Comparison of ENCODE assay signal across 10 cellular contexts in the genomic region with DNA sequence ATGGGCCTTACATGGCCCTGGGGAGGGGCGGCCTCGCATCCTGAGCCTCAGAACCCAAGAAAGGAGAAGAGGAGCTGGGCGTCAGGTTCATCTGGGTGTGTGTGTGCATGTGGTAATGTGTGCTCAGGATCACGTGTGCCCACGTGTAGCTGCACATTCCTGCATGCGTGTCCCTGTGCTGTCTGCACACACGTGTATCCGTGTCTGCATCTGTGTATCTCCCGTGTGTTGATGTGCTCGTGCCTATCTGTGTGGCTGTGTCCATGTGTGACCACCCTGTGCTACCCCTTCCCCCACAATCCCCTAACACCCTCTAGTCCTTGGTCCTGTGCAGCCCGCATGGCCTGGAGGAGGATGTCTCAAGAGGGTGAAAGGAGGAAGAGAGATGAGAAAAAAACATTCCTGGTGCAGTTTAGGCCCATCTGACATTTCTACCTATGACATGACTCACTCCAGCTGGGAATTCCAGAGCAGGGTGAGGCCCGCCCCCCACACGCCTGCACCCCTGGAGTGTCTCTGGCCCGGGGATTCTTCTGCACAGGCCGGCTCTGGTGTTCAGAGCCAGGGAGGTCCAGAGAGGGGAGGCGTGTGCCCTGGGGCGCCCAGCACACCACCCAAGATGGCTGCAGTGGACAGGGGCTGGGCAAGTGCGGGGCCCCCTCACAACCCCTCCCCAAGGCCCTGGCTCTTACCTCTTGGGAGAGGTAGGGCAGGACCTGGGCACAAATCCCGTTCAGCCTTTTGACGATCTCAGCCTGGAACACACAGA. TPM values are rescaled to one million over a fixed set of nuclear protein-coding genes. Genes with fewer than 3 reads are reported as not detected.
DNase-seq lines count a peak whose midpoint lies in the region; ATAC-seq and TF ChIP-seq lines count a peak whose summit lies in the region.
"Had no signal": no experiment of that assay in that cellular context is flagged by ENCODE, and none has a peak within 500 bp of the region (broad histone marks: within the 10 kb centered on the region; RNA-seq: fewer than 3 reads in every experiment).

No MANE protein-coding gene starts in this region.

- POLR2A ChIA-PET in HEK293 (lab: Yijun Ruan, JAX), result interaction anchor here (0.7 to 4.4 kb wide), 6 partner anchors 14 to 105 kb away, joined by 3 to 36 read pairs (median 6); no protein-coding TSS in a partner anchor
- POLR2A ChIA-PET in naive thymus-derived CD8-positive, alpha-beta T cell (lab: Charles Lee), result interaction anchor here (0.6 to 15.8 kb wide), 11 partner anchors 6 to 123 kb away, joined by 3 to 519 read pairs (median 4); a partner anchor contains a TSS

- H3K4me1 ChIP-seq in HEK293 (ENCODE audit: control insufficient read depth, insufficient read depth, low read length) (peaks cover 20% of the 10 kb centered on the region), breast epithelium (peaks cover 11 to 44% of the 10 kb centered on the region in 2 donors)

- CTCF ChIA-PET in HEK293 (lab: Yijun Ruan, JAX), result interaction anchor here (0.9 to 1.6 kb wide), 3 partner anchors 19 to 105 kb away, joined by 3 to 6 read pairs (median 4); no protein-coding TSS in a partner anchor

- peak overlapping the region; percentile 40 to 93 (median 80) for H3K27ac Mint-ChIP-seq in naive thymus-derived CD8-positive, alpha-beta T cell

- no peak for ATAC-seq in naive thymus-derived CD8-positive, alpha-beta T cell
- ATAC-seq in HG02571 (IDR thresholded peaks at IDR 0.05; ENCODE audit: unreplicated experiment), result no peak
- no peak for ATAC-seq in GM18498 (IDR thresholded peaks at IDR 0.05; ENCODE audit: unreplicated experiment)

- H3K9me3 Mint-ChIP-seq in naive thymus-derived CD8-positive, alpha-beta T cell, result no peaks in the 10 kb centered on the region

- H3K36me3 ChIP-seq in HEK293 (ENCODE audit: control insufficient read depth in 2 of 2, insufficient read depth in 1 of 2, low read length in 2 of 2), result peaks cover 8 to 62% of the 10 kb centered on the region in 2 experiments
- H3K36me3 ChIP-seq in breast epithelium, result no peaks in the 10 kb centered on the region

- intact Hi-C loops in breast epithelium (cut with DNase I; ENCODE audit: low total_unique reads), result loop anchor here (5.0 kb wide), 1 partner anchor 1617 kb away; a partner anchor contains a TSS

- H3K27ac ChIP-seq in HEK293 (ENCODE audit: extremely low read depth, low read depth, low read length) (peak overlapping the region; percentile 72), breast epithelium (peak overlapping the region; percentile 87 to 93)

- H3K4me3 Mint-ChIP-seq in naive thymus-derived CD8-positive, alpha-beta T cell, result peak overlapping the region in 8 of 10 donors; percentile 3 to 77 (median 56)

- DNase-seq in A172 (ENCODE audit: low spot score) (peak; percentile 91), breast epithelium (ENCODE audit: low spot score in 2 of 2) (no peak), NCI-H82 (lab: John Stamatoyannopoulos, UW) (no peak)
- DNase-seq in naive thymus-derived CD8-positive, alpha-beta T cell, result no peak
- DNase-seq in activated CD4-positive, CD25-positive, alpha-beta regulatory T cell (lab: John Stamatoyannopoulos, UW), result no peak
- DNase-seq: effector memory CD4-positive, alpha-beta T cell; stimulated activated CD4-positive, alpha-beta T cell treated with anti-CD3 and anti-CD28 coated beads, Interleukin-4, amount 100 ng/mL, for 1 hour had no signal

- H3K27me3 ChIP-seq in breast epithelium, result no peaks in the 10 kb centered on the region

- H3K4me3 ChIP-seq in HEK293 (ENCODE audit: low read depth, low read length) (no peak overlapping the region), breast epithelium (peak overlapping the region in 2 of 3 donors; percentile 16 to 45)

- H3K4me1 Mint-ChIP-seq in naive thymus-derived CD8-positive, alpha-beta T cell, result peaks cover 25 to 60% (median 59%) of the 10 kb centered on the region in 4 donors

- H3K9me3 ChIP-seq in HEK293 (ENCODE audit: control insufficient read depth, insufficient read depth, low read depth, low read length) (no peaks in the 10 kb centered on the region), breast epithelium (no peaks in the 10 kb centered on the region)

- no peaks in the 10 kb centered on the region for H3K27me3 Mint-ChIP-seq in naive thymus-derived CD8-positive, alpha-beta T cell

- no peak for TF ChIP-seq CTCF in HEK293 (tag by site-specific recombination; IDR thresholded peaks at IDR 0.05)
- TF ChIP-seq CTCF in breast epithelium (IDR thresholded peaks at IDR 0.05), result no peak

- peaks cover 0 to 64% (median 21%) of the 10 kb centered on the region in 3 donors for H3K36me3 Mint-ChIP-seq in naive thymus-derived CD8-positive, alpha-beta T cell

- TF ChIP-seq POLR2A in breast epithelium (IDR thresholded peaks at IDR 0.05), result no peak

TF ChIP-seq in HEK293, 187 proteins besides CTCF, POLR2A, EP300 and RAD21 (continues in another document):
- TF ChIP-seq, protein P1, sequence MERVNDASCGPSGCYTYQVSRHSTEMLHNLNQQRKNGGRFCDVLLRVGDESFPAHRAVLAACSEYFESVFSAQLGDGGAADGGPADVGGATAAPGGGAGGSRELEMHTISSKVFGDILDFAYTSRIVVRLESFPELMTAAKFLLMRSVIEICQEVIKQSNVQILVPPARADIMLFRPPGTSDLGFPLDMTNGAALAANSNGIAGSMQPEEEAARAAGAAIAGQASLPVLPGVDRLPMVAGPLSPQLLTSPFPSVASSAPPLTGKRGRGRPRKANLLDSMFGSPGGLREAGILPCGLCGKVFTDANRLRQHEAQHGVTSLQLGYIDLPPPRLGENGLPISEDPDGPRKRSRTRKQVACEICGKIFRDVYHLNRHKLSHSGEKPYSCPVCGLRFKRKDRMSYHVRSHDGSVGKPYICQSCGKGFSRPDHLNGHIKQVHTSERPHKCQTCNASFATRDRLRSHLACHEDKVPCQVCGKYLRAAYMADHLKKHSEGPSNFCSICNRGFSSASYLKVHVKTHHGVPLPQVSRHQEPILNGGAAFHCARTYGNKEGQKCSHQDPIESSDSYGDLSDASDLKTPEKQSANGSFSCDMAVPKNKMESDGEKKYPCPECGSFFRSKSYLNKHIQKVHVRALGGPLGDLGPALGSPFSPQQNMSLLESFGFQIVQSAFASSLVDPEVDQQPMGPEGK (tag by site-specific recombination; IDR thresholded peaks at IDR 0.05), result no peak; the same call in none of the 2 replicates
- TF ChIP-seq GLI2 (tag by site-specific recombination; IDR thresholded peaks at IDR 0.05; ENCODE audit: borderline replicate concordance, low read depth) (no peak), GLIS2 (tag by site-specific recombination; IDR thresholded peaks at IDR 0.05) (peak; percentile 40; the same call in 1 of the 2 replicates), ZNF791 (tag by site-specific recombination; IDR thresholded peaks at IDR 0.05) (no peak), ZNF169 (tag by site-specific recombination; IDR thresholded peaks at IDR 0.05) (no peak), KLF8 (tag by site-specific recombination; IDR thresholded peaks at IDR 0.05) (peak; percentile 40), ZNF223 (tag by site-specific recombination; IDR thresholded peaks at IDR 0.05) (no peak), ZNF624 (tag by site-specific recombination; IDR thresholded peaks at IDR 0.05) (no peak), ZNF274 (IDR thresholded peaks at IDR 0.05; ENCODE audit: low read length) (no peak), ZNF274 (tag by site-specific recombination; IDR thresholded peaks at IDR 0.05; ENCODE audit: borderline replicate concordance) (no peak), ZBTB8A (tag by site-specific recombination; IDR thresholded peaks at IDR 0.05) (no peak), ZNF600 (tag by site-specific recombination; IDR thresholded peaks at IDR 0.05) (no peak), KLF10 (tag by site-specific recombination; IDR thresholded peaks at IDR 0.05) (peak; percentile 78), ZNF558 (tag by site-specific recombination; IDR thresholded peaks at IDR 0.05) (no peak), ZNF623 (tag by site-specific recombination; IDR thresholded peaks at IDR 0.05) (no peak), ZIC2 (tag by site-specific recombination; IDR thresholded peaks at IDR 0.05) (peak; percentile 26; the same call in 1 of the 2 replicates)
- TF ChIP-seq, protein P2, sequence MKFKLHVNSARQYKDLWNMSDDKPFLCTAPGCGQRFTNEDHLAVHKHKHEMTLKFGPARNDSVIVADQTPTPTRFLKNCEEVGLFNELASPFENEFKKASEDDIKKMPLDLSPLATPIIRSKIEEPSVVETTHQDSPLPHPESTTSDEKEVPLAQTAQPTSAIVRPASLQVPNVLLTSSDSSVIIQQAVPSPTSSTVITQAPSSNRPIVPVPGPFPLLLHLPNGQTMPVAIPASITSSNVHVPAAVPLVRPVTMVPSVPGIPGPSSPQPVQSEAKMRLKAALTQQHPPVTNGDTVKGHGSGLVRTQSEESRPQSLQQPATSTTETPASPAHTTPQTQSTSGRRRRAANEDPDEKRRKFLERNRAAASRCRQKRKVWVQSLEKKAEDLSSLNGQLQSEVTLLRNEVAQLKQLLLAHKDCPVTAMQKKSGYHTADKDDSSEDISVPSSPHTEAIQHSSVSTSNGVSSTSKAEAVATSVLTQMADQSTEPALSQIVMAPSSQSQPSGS (tag by site-specific recombination; IDR thresholded peaks at IDR 0.05; ENCODE audit: low read depth), result no peak
- TF ChIP-seq, protein P3, sequence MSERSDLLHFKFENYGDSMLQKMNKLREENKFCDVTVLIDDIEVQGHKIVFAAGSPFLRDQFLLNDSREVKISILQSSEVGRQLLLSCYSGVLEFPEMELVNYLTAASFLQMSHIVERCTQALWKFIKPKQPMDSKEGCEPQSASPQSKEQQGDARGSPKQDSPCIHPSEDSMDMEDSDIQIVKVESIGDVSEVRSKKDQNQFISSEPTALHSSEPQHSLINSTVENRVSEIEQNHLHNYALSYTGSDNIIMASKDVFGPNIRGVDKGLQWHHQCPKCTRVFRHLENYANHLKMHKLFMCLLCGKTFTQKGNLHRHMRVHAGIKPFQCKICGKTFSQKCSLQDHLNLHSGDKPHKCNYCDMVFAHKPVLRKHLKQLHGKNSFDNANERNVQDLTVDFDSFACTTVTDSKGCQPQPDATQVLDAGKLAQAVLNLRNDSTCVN (tag by site-specific recombination; optimal IDR thresholded peaks at IDR 0.05), result no peak

RNA-seq across cellular contexts. Expression of a gene that starts 7.1 kb away (rescaled TPM):
- 521 and 529 TPM in 2 replicates for total RNA-seq in A172 (2014; rRNA removed; shearing (Covaris generic))
- total RNA-seq in breast epithelium, result 100 to 1,000 TPM; 329 to 407 (median 397) TPM
- 100 to 1,000 TPM; 981 to 983 TPM for total RNA-seq in naive thymus-derived CD8-positive, alpha-beta T cell
- polyA plus RNA-seq in naive thymus-derived CD8-positive, alpha-beta T cell, result 100 to 1,000 TPM; 451 to 924 (median 555) TPM

RNA-seq across cellular contexts. Expression of a gene that starts 26.1 kb away (rescaled TPM):
- 2.3 and 2.4 TPM in 2 replicates for total RNA-seq in A172 (2014; rRNA removed; shearing (Covaris generic))
- 10 to 100 TPM; 25.3 to 65.6 (median 35.1) TPM for total RNA-seq in breast epithelium
- total RNA-seq in naive thymus-derived CD8-positive, alpha-beta T cell, result 10 to 100 TPM; 19.1 to 21.1 TPM
- polyA plus RNA-seq in naive thymus-derived CD8-positive, alpha-beta T cell, result 10 to 100 TPM in 2 of 3 donors, 1 to 10 TPM in 1; 7.0 to 12.4 (median 10.8) TPM

RNA-seq across cellular contexts. Expression of a gene that starts 39.0 kb away (rescaled TPM):
- 97.7 and 98.4 TPM in 2 replicates for total RNA-seq in A172 (2014; rRNA removed; shearing (Covaris generic))
- total RNA-seq in breast epithelium, result 10 to 100 TPM; 40.5 to 52.0 (median 42.3) TPM
- 1 to 10 TPM; 5.1 to 5.4 TPM for total RNA-seq in naive thymus-derived CD8-positive, alpha-beta T cell
- polyA plus RNA-seq in naive thymus-derived CD8-positive, alpha-beta T cell, result under 1 TPM; 0.43 to 0.60 (median 0.47) TPM

Comparison
In these comparisons a context has a peak if more than half of its experiments do, and no peak if none do; other contexts are left out.
1. RNA of a gene that starts 39.0 kb away (total RNA-seq): 97.7 to 98.4 TPM in A172 and 40.5 to 52.0 TPM in breast epithelium; 5.1 to 5.4 TPM in naive thymus-derived CD8-positive, alpha-beta T cell; every median in the first group is over 4 times any median in the second.